ENCODE assay signal across 23 cellular contexts in genomic region chr2:178128836-178129630, GRCh38. TPM values are rescaled to one million over a fixed set of nuclear protein-coding genes. Genes with fewer than 3 reads are reported as not detected.
DNase-seq lines count a peak whose midpoint lies in the region; FAIRE-seq and TF ChIP-seq lines count a peak whose summit lies in the region.
"Had no signal": no experiment of that assay in that cellular context is flagged by ENCODE, and none has a peak within 500 bp of the region (broad histone marks: within the 10 kb centered on the region; RNA-seq: fewer than 3 reads in every experiment).

No MANE protein-coding gene starts in this region.

- no peaks in the 10 kb centered on the region for H3K27me3 ChIP-seq in SJCRH30
- no peaks in the 10 kb centered on the region for H3K27me3 ChIP-seq in spleen (replicated peaks in 1 of 7)
- H3K27me3 ChIP-seq: BLaER1, SJSA1 had no signal

- no peak for TF ChIP-seq CTCF in D721Med (IDR thresholded peaks at IDR 0.05; ENCODE audit: insufficient read depth, missing control alignments)
- TF ChIP-seq CTCF in spleen (IDR thresholded peaks at IDR 0.05 in 8 of 11, conservative IDR thresholded peaks at IDR 0.05 in 3 of 11): no peak

- intact Hi-C loops in spleen (cut with DNase I; ENCODE audit: low total_unique reads): no loop called here

- H3K9me3 ChIP-seq in SJCRH30 (replicated peaks): no peaks in the 10 kb centered on the region
- no peaks in the 10 kb centered on the region for H3K9me3 ChIP-seq in spleen
- H3K9me3 ChIP-seq: A549, BLaER1, SJSA1 had no signal

- peaks cover 22% of the 10 kb centered on the region for H3K36me3 Mint-ChIP-seq in activated CD4-positive, alpha-beta T cell treated with anti-CD3 and anti-CD28 coated beads, Interleukin-2, amount 10 ng/mL, durations not matched to agents 7 days and 5 days (ENCODE audit: low read depth)

- no peak for TF ChIP-seq POLR2A in spleen (IDR thresholded peaks at IDR 0.05)

- H3K4me1 ChIP-seq in SJCRH30 (no peaks in the 10 kb centered on the region; the same call in 1 of the 2 replicates), spleen (peaks cover 0 to 8% (median 0%) of the 10 kb centered on the region in 6 donors)
- H3K4me1 ChIP-seq: A549, BLaER1, SJSA1 had no signal

- peak overlapping the region; percentile 63 for H3K27ac ChIP-seq in SJCRH30
- no peak overlapping the region for H3K27ac ChIP-seq in spleen
- H3K27ac ChIP-seq: A549, BLaER1, KMS-11, PC-9, SJSA1 had no signal

- H3K36me3 ChIP-seq in SJCRH30: no peaks in the 10 kb centered on the region
- peaks cover 2 to 87% (median 47%) of the 10 kb centered on the region in 6 donors for H3K36me3 ChIP-seq in spleen

- peak; percentile 80 for FAIRE-seq in D721Med (lab: Jason Lieb, UNC)
- FAIRE-seq: A549, GM12878, H1 had no signal

- H3K9me3 Mint-ChIP-seq in activated CD4-positive, alpha-beta T cell treated with anti-CD3 and anti-CD28 coated beads, Interleukin-2, amount 10 ng/mL, durations not matched to agents 7 days and 5 days: no peaks in the 10 kb centered on the region
- H3K9me3 Mint-ChIP-seq: CD4-positive, alpha-beta memory T cell had no signal

- no peak overlapping the region for H3K4me3 Mint-ChIP-seq in activated CD4-positive, alpha-beta T cell treated with anti-CD3 and anti-CD28 coated beads, Interleukin-2, amount 10 ng/mL, durations not matched to agents 7 days and 5 days
- H3K4me3 Mint-ChIP-seq: CD4-positive, alpha-beta memory T cell had no signal

- POLR2A ChIA-PET in activated CD4-positive, alpha-beta T cell treated with anti-CD3 and anti-CD28 coated beads, Interleukin-2, amount 10 ng/mL, durations not matched to agents 7 days and 5 days (lab: Charles Lee): no interaction called here

- no peaks in the 10 kb centered on the region for H3K27me3 Mint-ChIP-seq in activated CD4-positive, alpha-beta T cell treated with anti-CD3 and anti-CD28 coated beads, Interleukin-2, amount 10 ng/mL, durations not matched to agents 7 days and 5 days
- H3K27me3 Mint-ChIP-seq: CD4-positive, alpha-beta memory T cell had no signal

- DNase-seq in D721Med (ENCODE audit: insufficient read length, low spot score): no peak
- DNase-seq in SJCRH30: peak in 1 of 2 experiments; percentile 49
- DNase-seq in dermis blood vessel endothelial cell: peak; percentile 13
- DNase-seq in lung microvascular endothelial cell (ENCODE audit: low read depth in 2 of 2): peak; percentile 35 to 72
- no peak for DNase-seq in stimulated activated CD4-positive, alpha-beta T cell treated with anti-CD3 and anti-CD28 coated beads, Interleukin-4, amount 100 ng/mL, for 24 hours
- DNase-seq in germinal center (ENCODE audit: low spot score): no peak
- DNase-seq in activated CD4-positive, alpha-beta T cell treated with anti-CD3 and anti-CD28 coated beads, Interleukin-2, amount 10 ng/mL, durations not matched to agents 7 days and 5 days: no peak
- DNase-seq in spleen: no peak
- DNase-seq: Calu3; CD4-positive, alpha-beta memory T cell; DMS53; EL; MV-4-11; NCI-H187 treated with DMSO at 0.1 percent for 48 hours; NCI-H345; NCI-H524 treated with DMSO at 0.1 percent for 48 hours; PC-9 had no signal

- no peaks in the 10 kb centered on the region for H3K4me1 Mint-ChIP-seq in activated CD4-positive, alpha-beta T cell treated with anti-CD3 and anti-CD28 coated beads, Interleukin-2, amount 10 ng/mL, durations not matched to agents 7 days and 5 days

- no peak overlapping the region for H3K27ac Mint-ChIP-seq in activated CD4-positive, alpha-beta T cell treated with anti-CD3 and anti-CD28 coated beads, Interleukin-2, amount 10 ng/mL, durations not matched to agents 7 days and 5 days

- H3K4me3 ChIP-seq in SJCRH30 (no peak overlapping the region), spleen (no peak overlapping the region)
- H3K4me3 ChIP-seq: A549, BLaER1, GM12878, PC-9, SJSA1 had no signal

- CTCF ChIA-PET in activated CD4-positive, alpha-beta T cell treated with anti-CD3 and anti-CD28 coated beads, Interleukin-2, amount 10 ng/mL, durations not matched to agents 7 days and 5 days (lab: Charles Lee): interaction anchor here (0.6 to 2.5 kb wide), 5 partner anchors 9 to 1921 kb away, joined by 4 to 9 read pairs (median 5); partner anchors contain the start of gene RBM45

- WGBS in spleen, 5 donors: 94 to 99% (median 98%) methylated on average over 5 of the region's 5 CpGs

RNA-seq across cellular contexts. Expression of gene RBM45, which starts 16.8 kb away (rescaled TPM):
- 8.8 and 11.6 TPM in 2 replicates for total RNA-seq in SJCRH30 (2014; rRNA removed; shearing (Covaris generic))
- total RNA-seq in dermis blood vessel endothelial cell (23.0 and 27.4 TPM in 2 replicates), lung microvascular endothelial cell (15.9 and 20.6 TPM in 2 replicates), spleen (10 to 100 TPM; 13.0 to 19.3 (median 15.9) TPM)
- total RNA-seq in activated CD4-positive, alpha-beta T cell treated with anti-CD3 and anti-CD28 coated beads, Interleukin-2, amount 10 ng/mL, durations not matched to agents 7 days and 5 days: 10 to 100 TPM; 19.0 to 22.0 TPM
- polyA plus RNA-seq in spleen: 10 to 100 TPM; 15.2 to 18.3 (median 15.4) TPM

RNA-seq across cellular contexts. Expression of gene PDE11A, which starts 56.5 kb away (rescaled TPM):
- 0.43 and 0.66 TPM in 2 replicates for total RNA-seq in SJCRH30 (2014; rRNA removed; shearing (Covaris generic))
- total RNA-seq in dermis blood vessel endothelial cell: 0.09 and 0.17 TPM in 2 replicates
- total RNA-seq in lung microvascular endothelial cell: under 0.01 TPM in 1 of 2 replicates, not detected in the other
- not detected for total RNA-seq in activated CD4-positive, alpha-beta T cell treated with anti-CD3 and anti-CD28 coated beads, Interleukin-2, amount 10 ng/mL, durations not matched to agents 7 days and 5 days
- total RNA-seq in spleen: 1 to 10 TPM in 2 of 7 donors, under 1 TPM in 2, not detected in 3; 0.22 to 1.2 (median 0.90) TPM
- polyA plus RNA-seq in spleen: under 1 TPM; 0.02 to 0.13 (median 0.03) TPM
- total RNA-seq: CD4-positive, alpha-beta memory T cell had no signal
- polyA plus RNA-seq: CD4-positive, alpha-beta memory T cell had no signal

Comparison
In these comparisons a context has a peak if more than half of its experiments do, and no peak if none do; other contexts are left out.
1. DNase-seq: peak in dermis blood vessel endothelial cell (single experiment) and lung microvascular endothelial cell (2 of 2); none in D721Med (single experiment), stimulated activated CD4-positive, alpha-beta T cell treated with anti-CD3 and anti-CD28 coated beads, Interleukin-4, amount 100 ng/mL, for 24 hours (single experiment), germinal center (single experiment), activated CD4-positive, alpha-beta T cell treated with anti-CD3 and anti-CD28 coated beads, Interleukin-2, amount 10 ng/mL, durations not matched to agents 7 days and 5 days (single experiment) and spleen (single experiment).